ENCODE assay signal across 8 cellular contexts in the genomic region with DNA sequence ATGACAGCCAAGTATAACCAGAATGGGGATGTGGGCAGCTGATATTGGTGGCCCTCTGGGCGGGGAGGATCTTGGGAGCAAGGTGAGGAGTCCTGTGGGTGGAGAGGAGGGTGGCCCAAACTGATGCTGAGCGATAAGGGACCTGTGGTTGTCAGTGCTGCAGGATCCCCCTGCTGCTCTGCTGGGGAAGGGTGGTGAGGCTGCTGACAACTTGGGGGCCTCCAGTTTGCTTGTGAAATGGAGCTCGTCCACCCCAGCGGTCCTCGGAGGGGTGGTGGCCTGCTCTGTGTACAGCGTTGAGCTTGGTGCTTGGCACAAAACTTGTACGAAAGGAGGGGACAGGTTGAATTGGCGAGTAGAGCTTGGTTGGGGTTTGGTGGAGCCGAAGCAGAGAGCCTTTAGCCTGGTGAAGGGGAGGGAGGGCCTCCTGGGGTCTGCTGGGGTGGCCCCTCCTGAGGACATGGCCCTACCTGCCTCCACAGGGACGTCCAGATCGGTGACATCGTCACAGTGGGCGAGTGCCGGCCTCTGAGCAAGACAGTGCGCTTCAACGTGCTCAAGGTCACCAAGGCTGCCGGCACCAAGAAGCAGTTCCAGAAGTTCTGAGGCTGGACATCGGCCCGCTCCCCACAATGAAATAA. TPM values are rescaled to one million over a fixed set of nuclear protein-coding genes. Genes with fewer than 3 reads are reported as not detected.
A peak's percentile ranks its signal among the peaks of the same experiment; 100 is the strongest.
DNase-seq lines count a peak whose midpoint lies in the region; ATAC-seq and TF ChIP-seq lines count a peak whose summit lies in the region.

No MANE protein-coding gene starts in this region.

- peaks cover 19% of the 10 kb centered on the region for H3K36me3 ChIP-seq in GM23248 (ENCODE audit: low read depth)
- H3K36me3 ChIP-seq in duodenal mucosa (ENCODE audit: control insufficient read depth in 1 of 2, insufficient read depth in 2 of 2, low read length in 2 of 2): peaks cover 22 to 30% of the 10 kb centered on the region in 2 donors
- peaks cover 5% of the 10 kb centered on the region for H3K36me3 ChIP-seq in smooth muscle cell (ENCODE audit: low read depth)

- ATAC-seq in GM19023 (IDR thresholded peaks at IDR 0.05; ENCODE audit: unreplicated experiment) (no peak), HG03135 (IDR thresholded peaks at IDR 0.05; ENCODE audit: unreplicated experiment) (no peak)

- H3K36me3 Mint-ChIP-seq in T-helper 1 cell treated with Interleukin-12 subunit alpha and Interleukin-12 subunit beta and Interleukin-4 antibody, amounts not matched to agents 30 μg/mL and 1 μg/mL, for 36 hours (ENCODE audit: low read depth): peaks cover 40% of the 10 kb centered on the region

- DNase-seq in GM23248 (no peak), smooth muscle cell (lab: John Stamatoyannopoulos, UW; ENCODE audit: unreplicated experiment) (no peak), substantia nigra (lab: John Stamatoyannopoulos, UW) (no peak), SIG-M5 (lab: John Stamatoyannopoulos, UW) (no peak)

- 70 to 75% methylated on average over 9 to 19 of the region's 19 CpGs for WGBS in GM23248 (ENCODE audit: low coverage in 1 of 2, low lambda C conversion rate in 2 of 2, missing lambda C conversion rate in 2 of 2), 2 experiments
- WGBS in smooth muscle cell (ENCODE audit: low lambda C conversion rate): 93% methylated on average over 19 of the region's 19 CpGs

- no peak for TF ChIP-seq CTCF in smooth muscle cell (IDR thresholded peaks at IDR 0.05; ENCODE audit: borderline replicate concordance, insufficient read depth, poor library complexity, severe bottlenecking)

- peaks cover 54% of the 10 kb centered on the region for H3K4me1 Mint-ChIP-seq in T-helper 1 cell treated with Interleukin-12 subunit alpha and Interleukin-12 subunit beta and Interleukin-4 antibody, amounts not matched to agents 30 μg/mL and 1 μg/mL, for 36 hours (ENCODE audit: low read depth)

- in situ Hi-C loops in GM23248 (cut with MboI): no loop called here

- H3K9ac ChIP-seq in GM23248 (peak overlapping the region; percentile 96; the same call in 1 of the 2 replicates), duodenal mucosa (ENCODE audit: low read depth in 1 of 2, low read length in 2 of 2) (peak overlapping the region; percentile 66 to 71), smooth muscle cell (ENCODE audit: low read depth) (no peak overlapping the region)

- H3K9me3 Mint-ChIP-seq in T-helper 1 cell treated with Interleukin-12 subunit alpha and Interleukin-12 subunit beta and Interleukin-4 antibody, amounts not matched to agents 30 μg/mL and 1 μg/mL, for 36 hours: no peaks in the 10 kb centered on the region

- H3K79me2 ChIP-seq in GM23248 (ENCODE audit: insufficient read depth) (peaks cover 29% of the 10 kb centered on the region), smooth muscle cell (ENCODE audit: low read depth) (peaks cover 24% of the 10 kb centered on the region)

- H3K27me3 Mint-ChIP-seq in T-helper 1 cell treated with Interleukin-12 subunit alpha and Interleukin-12 subunit beta and Interleukin-4 antibody, amounts not matched to agents 30 μg/mL and 1 μg/mL, for 36 hours (ENCODE audit: low read depth): no peaks in the 10 kb centered on the region

- H3K4me2 ChIP-seq in GM23248 (ENCODE audit: unreplicated experiment) (no peak overlapping the region), smooth muscle cell (peak overlapping the region; percentile 97)

- H3K4me3 Mint-ChIP-seq in T-helper 1 cell treated with Interleukin-12 subunit alpha and Interleukin-12 subunit beta and Interleukin-4 antibody, amounts not matched to agents 30 μg/mL and 1 μg/mL, for 36 hours: peak overlapping the region; percentile 100

- H3K27ac Mint-ChIP-seq in T-helper 1 cell treated with Interleukin-12 subunit alpha and Interleukin-12 subunit beta and Interleukin-4 antibody, amounts not matched to agents 30 μg/mL and 1 μg/mL, for 36 hours: peak overlapping the region; percentile 99

- no peak overlapping the region for H3K4me3 ChIP-seq in GM23248
- peak overlapping the region; percentile 33 to 84 for H3K4me3 ChIP-seq in duodenal mucosa (ENCODE audit: low read depth in 1 of 2, low read length in 2 of 2)
- no peak overlapping the region for H3K4me3 ChIP-seq in smooth muscle cell

- H3F3A ChIP-seq in GM23248 (ENCODE audit: insufficient read depth) (peaks cover 45% of the 10 kb centered on the region), smooth muscle cell (ENCODE audit: low read depth) (peaks cover 25% of the 10 kb centered on the region)

- no peaks in the 10 kb centered on the region for H3K9me3 ChIP-seq in GM23248 (ENCODE audit: low read depth)
- no peaks in the 10 kb centered on the region for H3K9me3 ChIP-seq in duodenal mucosa (ENCODE audit: control insufficient read depth in 1 of 2, low read length in 2 of 2)
- no peaks in the 10 kb centered on the region for H3K9me3 ChIP-seq in smooth muscle cell (replicated peaks; ENCODE audit: low read depth)

- H4K20me1 ChIP-seq in GM23248 (ENCODE audit: insufficient read depth): 0 out of 2 replicates have a peak, but pooled peaks cover 9% of the 10 kb centered on the region
- peaks cover 36% of the 10 kb centered on the region for H4K20me1 ChIP-seq in smooth muscle cell (ENCODE audit: low read depth)

- H3K9me2 ChIP-seq in GM23248 (ENCODE audit: insufficient read depth): no peaks in the 10 kb centered on the region

- H3K27ac ChIP-seq in GM23248 (no peak overlapping the region), duodenal mucosa (ENCODE audit: low read depth, low read length) (peak overlapping the region; percentile 87), smooth muscle cell (ENCODE audit: low read depth) (no peak overlapping the region), substantia nigra (ENCODE audit: low read depth, low read length, poor library complexity, severe bottlenecking) (no peak overlapping the region)

- peaks cover 17% of the 10 kb centered on the region for H3K4me1 ChIP-seq in GM23248 (ENCODE audit: insufficient read depth)
- H3K4me1 ChIP-seq in duodenal mucosa (ENCODE audit: control insufficient read depth in 1 of 2, insufficient read depth in 2 of 2, low read length in 2 of 2): peaks cover 39 to 51% of the 10 kb centered on the region in 2 donors
- peaks cover 20% of the 10 kb centered on the region for H3K4me1 ChIP-seq in smooth muscle cell (ENCODE audit: low read depth)

- H2AFZ ChIP-seq in GM23248: no peak overlapping the region
- H2AFZ ChIP-seq in smooth muscle cell (ENCODE audit: low read depth): no peak overlapping the region

- no peaks in the 10 kb centered on the region for H3K27me3 ChIP-seq in GM23248 (replicated peaks; ENCODE audit: insufficient read depth)
- H3K27me3 ChIP-seq in duodenal mucosa (ENCODE audit: control insufficient read depth in 1 of 2, insufficient read depth in 2 of 2, low read length in 2 of 2): no peaks in the 10 kb centered on the region
- no peaks in the 10 kb centered on the region for H3K27me3 ChIP-seq in smooth muscle cell (ENCODE audit: low read depth)

RNA-seq across cellular contexts. Expression of gene RPS11, which starts 2.9 kb away (rescaled TPM):
- 1,666 and 2,372 TPM in 2 replicates for total RNA-seq in GM23248 (2014; rRNA removed; shearing (Covaris generic))
- 813 and 832 TPM in 2 replicates for polyA plus RNA-seq in GM23248 (2016; fragmentation: Nextera tagmentation; extraction: Ambion mirVana)
- total RNA-seq in smooth muscle cell: 3,115 and 3,456 TPM in 2 replicates
- polyA plus RNA-seq in smooth muscle cell: 729 and 804 TPM in 2 replicates

RNA-seq across cellular contexts. Expression of gene RPL13A, which starts 11.7 kb away (rescaled TPM):
- 1,590 and 2,272 TPM in 2 replicates for total RNA-seq in GM23248 (2014; rRNA removed; shearing (Covaris generic))
- polyA plus RNA-seq in GM23248 (2016; fragmentation: Nextera tagmentation; extraction: Ambion mirVana) (893 and 894 TPM in 2 replicates), smooth muscle cell (732 and 818 TPM in 2 replicates)
- 1,134 and 1,154 TPM in 2 replicates for total RNA-seq in smooth muscle cell

RNA-seq across cellular contexts. Expression of gene FCGRT, which starts 13.3 kb away (rescaled TPM):
- 65.4 and 75.3 TPM in 2 replicates for total RNA-seq in GM23248 (2014; rRNA removed; shearing (Covaris generic))
- 89.9 and 98.4 TPM in 2 replicates for polyA plus RNA-seq in GM23248 (2016; fragmentation: Nextera tagmentation; extraction: Ambion mirVana)
- 58.1 and 66.1 TPM in 2 replicates for total RNA-seq in smooth muscle cell
- 127 and 135 TPM in 2 replicates for polyA plus RNA-seq in smooth muscle cell

RNA-seq across cellular contexts. Expression of gene FLT3LG, which starts 25.1 kb away (rescaled TPM):
- 1.3 and 1.6 TPM in 2 replicates for total RNA-seq in GM23248 (2014; rRNA removed; shearing (Covaris generic))
- polyA plus RNA-seq in GM23248 (2016; fragmentation: Nextera tagmentation; extraction: Ambion mirVana) (4.6 and 5.7 TPM in 2 replicates), smooth muscle cell (0.85 and 2.0 TPM in 2 replicates)
- 0.27 and 0.45 TPM in 2 replicates for total RNA-seq in smooth muscle cell

RNA-seq across cellular contexts. Expression of gene RCN3, which starts 28.7 kb away (rescaled TPM):
- 570 and 656 TPM in 2 replicates for total RNA-seq in GM23248 (2014; rRNA removed; shearing (Covaris generic))
- polyA plus RNA-seq in GM23248 (2016; fragmentation: Nextera tagmentation; extraction: Ambion mirVana) (779 and 813 TPM in 2 replicates), smooth muscle cell (773 and 1,078 TPM in 2 replicates)
- 248 and 311 TPM in 2 replicates for total RNA-seq in smooth muscle cell

Comparison
In these comparisons a context has a peak if more than half of its experiments do, and no peak if none do; other contexts are left out.
1. H3K4me3 ChIP-seq: peak in duodenal mucosa (2 of 2); none in GM23248 (single experiment) and smooth muscle cell (single experiment).